In the genomic region with DNA sequence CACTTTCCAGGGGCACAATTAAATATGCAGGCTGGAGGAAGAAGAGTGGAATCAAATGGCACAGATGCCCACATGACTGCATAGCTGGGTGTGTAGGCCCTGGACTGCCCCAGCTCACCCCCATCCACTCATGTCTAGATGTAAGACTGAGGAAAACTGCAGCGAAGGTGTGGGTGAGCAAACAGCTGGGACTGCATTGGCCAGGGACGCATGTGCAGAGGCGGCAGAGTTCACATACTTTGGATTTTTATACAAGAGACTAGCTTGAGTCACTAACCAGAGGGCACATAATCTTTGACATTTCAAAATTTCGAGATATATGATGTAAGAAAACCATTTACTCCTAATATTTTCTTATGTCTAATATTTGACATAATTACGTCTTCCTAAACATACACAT, we compare ENCODE assay signal across 9 cellular contexts.
DNase-seq lines count a peak whose midpoint lies in the region; ATAC-seq and TF ChIP-seq lines count a peak whose summit lies in the region.
"Had no signal": no experiment of that assay in that cellular context is flagged by ENCODE, and none has a peak within 500 bp of the region (broad histone marks: within the 10 kb centered on the region; RNA-seq: fewer than 3 reads in every experiment).

No MANE protein-coding gene starts in this region.

- intact Hi-C loops in activated CD4-positive, alpha-beta T cell treated with anti-CD3 and anti-CD28 coated beads for 36 hours (cut with DNase I, micrococcal nuclease) = no loop called here

- peak; percentile 16 for DNase-seq in activated CD4-positive, alpha-beta T cell treated with anti-CD3 and anti-CD28 coated beads for 36 hours
- no peak for DNase-seq in activated CD4-positive, alpha-beta T cell treated with anti-CD3 and anti-CD28 coated beads for 48 hours
- DNase-seq in astrocyte of the cerebellum (ENCODE audit: low read depth) = peak; percentile 32
- peak; percentile 47 for DNase-seq in hepatocyte (ENCODE audit: low spot score)
- DNase-seq in tibial nerve (ENCODE audit: low spot score in 2 of 2) = peak in 1 of 2 donors; percentile 20
- DNase-seq in globus pallidus (ENCODE audit: low spot score) = no peak
- no peak for DNase-seq in cerebellum (ENCODE audit: low spot score)
- DNase-seq in COR-L47 (lab: John Stamatoyannopoulos, UW) = no peak

- H3K9me3 Mint-ChIP-seq in activated CD4-positive, alpha-beta T cell treated with anti-CD3 and anti-CD28 coated beads for 36 hours (ENCODE audit: low read depth) = no peaks in the 10 kb centered on the region

- H3K27ac ChIP-seq in hepatocyte (no peak overlapping the region), tibial nerve (peak overlapping the region in 2 of 4 donors; percentile 81)
- H3K27ac ChIP-seq: BLaER1 had no signal

- H3K27me3 ChIP-seq in hepatocyte = no peaks in the 10 kb centered on the region
- no peaks in the 10 kb centered on the region for H3K27me3 ChIP-seq in tibial nerve
- H3K27me3 ChIP-seq: BLaER1 had no signal

- in situ Hi-C loops in astrocyte of the cerebellum (cut with HindIII; ENCODE audit: low sequenced_read_pairs) = no loop called here

- H3K27me3 Mint-ChIP-seq in activated CD4-positive, alpha-beta T cell treated with anti-CD3 and anti-CD28 coated beads for 36 hours = no peaks in the 10 kb centered on the region

- no peak overlapping the region for H2AFZ ChIP-seq in hepatocyte

- TF ChIP-seq EP300 in tibial nerve (IDR thresholded peaks at IDR 0.05) = peak; percentile 47 to 79

- no peak for ATAC-seq in activated CD4-positive, alpha-beta T cell treated with anti-CD3 and anti-CD28 coated beads for 36 hours

- H3K4me3 ChIP-seq in astrocyte of the cerebellum (ENCODE audit: low read depth, low read length) (no peak overlapping the region), hepatocyte (no peak overlapping the region), tibial nerve (no peak overlapping the region)
- H3K4me3 ChIP-seq: BLaER1 had no signal

- no peak overlapping the region for H3K4me2 ChIP-seq in hepatocyte
- H3K4me2 ChIP-seq: BLaER1 had no signal

- TF ChIP-seq POLR2A in tibial nerve (IDR thresholded peaks at IDR 0.05) = peak in 1 of 2 donors; percentile 13

- POLR2A ChIA-PET in activated CD4-positive, alpha-beta T cell treated with anti-CD3 and anti-CD28 coated beads for 36 hours (lab: Charles Lee) = no interaction called here

- H3K9me2 ChIP-seq in hepatocyte (replicated peaks; ENCODE audit: insufficient read depth) = no peaks in the 10 kb centered on the region

- WGBS in hepatocyte (ENCODE audit: low lambda C conversion rate, missing lambda C conversion rate) = 69% methylated on average over 5 of the region's 5 CpGs
- 18 to 27% methylated on average over 5 of the region's 5 CpGs for WGBS in tibial nerve, 2 donors

- H3K36me3 Mint-ChIP-seq in activated CD4-positive, alpha-beta T cell treated with anti-CD3 and anti-CD28 coated beads for 36 hours (ENCODE audit: low read depth) = peaks cover 1% of the 10 kb centered on the region

- no peaks in the 10 kb centered on the region for H3K4me1 ChIP-seq in hepatocyte (ENCODE audit: insufficient read depth)
- H3K4me1 ChIP-seq in tibial nerve = peaks cover 0 to 65% (median 25%) of the 10 kb centered on the region in 4 donors
- H3K4me1 ChIP-seq: BLaER1 had no signal

- H4K20me1 ChIP-seq in hepatocyte (ENCODE audit: insufficient read depth, poor library complexity, severe bottlenecking) = no peaks in the 10 kb centered on the region
- H4K20me1 ChIP-seq: BLaER1 had no signal

- H3K27ac Mint-ChIP-seq in activated CD4-positive, alpha-beta T cell treated with anti-CD3 and anti-CD28 coated beads for 36 hours = no peak overlapping the region

- H3K36me3 ChIP-seq in hepatocyte (replicated peaks; ENCODE audit: insufficient read depth, low read depth) = no peaks in the 10 kb centered on the region
- H3K36me3 ChIP-seq in tibial nerve = no peaks in the 10 kb centered on the region
- H3K36me3 ChIP-seq: BLaER1 had no signal

- TF ChIP-seq CTCF in astrocyte of the cerebellum (IDR thresholded peaks at IDR 0.05; ENCODE audit: low read depth, low read length, missing control alignments) = no peak
- TF ChIP-seq CTCF in hepatocyte (IDR thresholded peaks at IDR 0.05; ENCODE audit: poor library complexity) = no peak
- TF ChIP-seq CTCF in tibial nerve (IDR thresholded peaks at IDR 0.05) = no peak

- H3K9me3 ChIP-seq in hepatocyte (ENCODE audit: low read depth) (no peaks in the 10 kb centered on the region), tibial nerve (no peaks in the 10 kb centered on the region)
- H3K9me3 ChIP-seq: BLaER1 had no signal

- peaks cover 6% of the 10 kb centered on the region for H3K79me2 ChIP-seq in hepatocyte

- peaks cover 25% of the 10 kb centered on the region for H3K4me1 Mint-ChIP-seq in activated CD4-positive, alpha-beta T cell treated with anti-CD3 and anti-CD28 coated beads for 36 hours

- no peak overlapping the region for H3K4me3 Mint-ChIP-seq in activated CD4-positive, alpha-beta T cell treated with anti-CD3 and anti-CD28 coated beads for 36 hours

- CTCF ChIA-PET in activated CD4-positive, alpha-beta T cell treated with anti-CD3 and anti-CD28 coated beads for 36 hours (lab: Charles Lee) = interaction anchor here (0.6 to 1.0 kb wide), 3 partner anchors 9 to 19 kb away, joined by 3 to 4 read pairs (median 4); no protein-coding TSS in a partner anchor

Comparison
In these comparisons a context has a peak if more than half of its experiments do, and no peak if none do; other contexts are left out.
1. DNase-seq: peak in activated CD4-positive, alpha-beta T cell treated with anti-CD3 and anti-CD28 coated beads for 36 hours (single experiment), astrocyte of the cerebellum (single experiment) and hepatocyte (single experiment); none in activated CD4-positive, alpha-beta T cell treated with anti-CD3 and anti-CD28 coated beads for 48 hours (single experiment), globus pallidus (single experiment), cerebellum (single experiment) and COR-L47 (single experiment).